Comparison of ENCODE assay signal across 19 cellular contexts in the genomic region with DNA sequence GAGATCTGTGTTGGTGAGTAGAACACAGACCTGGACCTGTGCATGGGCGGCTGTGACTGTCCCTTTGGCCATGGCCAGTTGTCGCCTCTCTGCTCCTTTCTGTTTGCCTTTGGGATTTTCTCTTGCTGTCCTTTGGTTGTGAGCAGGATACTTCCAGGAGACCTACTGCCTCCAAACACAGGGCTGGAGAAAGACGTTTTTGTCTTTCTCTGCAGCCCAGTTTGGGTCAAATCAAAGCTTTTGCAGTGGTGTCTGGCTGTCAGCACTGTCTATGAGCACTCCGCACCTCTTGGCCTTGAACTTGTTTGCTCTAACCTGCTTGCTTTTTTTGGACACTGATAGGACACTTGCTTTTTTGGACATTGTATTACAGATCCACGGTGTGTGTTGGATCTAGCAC.
DNase-seq lines count a peak whose midpoint lies in the region; ATAC-seq and TF ChIP-seq lines count a peak whose summit lies in the region.
"Had no signal": no experiment of that assay in that cellular context is flagged by ENCODE, and none has a peak within 500 bp of the region (broad histone marks: within the 10 kb centered on the region; RNA-seq: fewer than 3 reads in every experiment).

No MANE protein-coding gene starts in this region.

- H3K9me3 ChIP-seq in CD8-positive, alpha-beta T cell (ENCODE audit: low read length), result no peaks in the 10 kb centered on the region
- no peaks in the 10 kb centered on the region for H3K9me3 ChIP-seq in OCI-LY7 (ENCODE audit: low read length)
- H3K9me3 ChIP-seq: HAP-1 had no signal

- CTCF ChIA-PET in CD8-positive, alpha-beta T cell (lab: Charles Lee), result interaction anchor here (1.0 to 1.2 kb wide), 3 partner anchors 10 to 109 kb away, joined by 3 to 4 read pairs (median 3); a partner anchor contains a TSS
- CTCF ChIA-PET in OCI-LY7 (lab: Charles Lee; ENCODE audit: unreplicated experiment), result no interaction called here

- intact Hi-C loops in CD8-positive, alpha-beta T cell (cut with DNase I, micrococcal nuclease), result loop anchor here in 1 of 2 experiments (2.0 kb wide), 1 partner anchor 13 kb away; no protein-coding TSS in a partner anchor
- intact Hi-C loops in OCI-LY7 (cut with micrococcal nuclease; ENCODE audit: unreplicated experiment), result no loop called here
- intact Hi-C loops in lower leg skin (cut with DNase I; ENCODE audit: low total_unique reads), result no loop called here

- no peak overlapping the region for H3K4me3 Mint-ChIP-seq in CD8-positive, alpha-beta T cell
- H3K4me3 Mint-ChIP-seq in immature natural killer cell, result no peak overlapping the region
- H3K4me3 Mint-ChIP-seq in naive thymus-derived CD8-positive, alpha-beta T cell, result no peak overlapping the region
- H3K4me3 Mint-ChIP-seq: CD8-positive, alpha-beta memory T cell had no signal

- H3K79me2 ChIP-seq in OCI-LY7 (ENCODE audit: insufficient read depth, low read depth, low read length), result peaks cover 79% of the 10 kb centered on the region

- no peaks in the 10 kb centered on the region for H3K4me1 ChIP-seq in CD8-positive, alpha-beta T cell (ENCODE audit: insufficient read depth, low read length)
- H3K4me1 ChIP-seq in OCI-LY7 (ENCODE audit: insufficient read depth, low read length, poor library complexity, severe bottlenecking), result peaks cover 39% of the 10 kb centered on the region

- no peak for ATAC-seq in CD8-positive, alpha-beta T cell
- ATAC-seq in naive thymus-derived CD8-positive, alpha-beta T cell, result no peak
- no peak for ATAC-seq in HG03097 (IDR thresholded peaks at IDR 0.05; ENCODE audit: low FRiP score, unreplicated experiment)

- no peak overlapping the region for H3K4me2 ChIP-seq in OCI-LY7 (ENCODE audit: low read length)

- no peak overlapping the region for H3K4me3 ChIP-seq in CD8-positive, alpha-beta T cell (ENCODE audit: low read depth, low read length)
- H3K4me3 ChIP-seq in OCI-LY7 (ENCODE audit: low read depth, low read length, poor library complexity, severe bottlenecking) (no peak overlapping the region), lower leg skin (ENCODE audit: low read depth, poor library complexity, severe bottlenecking) (no peak overlapping the region)
- H3K4me3 ChIP-seq: HAP-1, SK-N-MC had no signal

- 92% methylated on average over 5 of the region's 5 CpGs for WGBS in lower leg skin, 2 donors

- H2AFZ ChIP-seq in OCI-LY7 (ENCODE audit: low read length), result no peak overlapping the region

- DNase-seq in CD8-positive, alpha-beta T cell, result no peak
- DNase-seq in OCI-LY7 (ENCODE audit: low spot score), result no peak
- DNase-seq in immature natural killer cell, result no peak
- no peak for DNase-seq in naive thymus-derived CD8-positive, alpha-beta T cell
- DNase-seq in lower leg skin (ENCODE audit: low spot score in 2 of 2), result no peak
- DNase-seq in NCI-H1092 (lab: John Stamatoyannopoulos, UW), result no peak
- DNase-seq: Calu3; CD8-positive, alpha-beta memory T cell; KG1; NCI-H1105 treated with DMSO at 0.1 percent for 48 hours; NCI-H2029 treated with DMSO at 0.1 percent for 48 hours; NCI-H226; NCI-H510A treated with DMSO at 0.1 percent for 48 hours; NCI-H748 treated with DMSO at 0.1 percent for 48 hours; SHP77 treated with DMSO at 0.1 percent for 48 hours had no signal

- no peaks in the 10 kb centered on the region for H4K20me1 ChIP-seq in OCI-LY7 (ENCODE audit: insufficient read depth, low read length)

- H3K27me3 Mint-ChIP-seq in CD8-positive, alpha-beta T cell (ENCODE audit: low read depth), result no peaks in the 10 kb centered on the region
- peaks cover 1 to 9% (median 3%) of the 10 kb centered on the region in 3 donors for H3K27me3 Mint-ChIP-seq in immature natural killer cell (ENCODE audit: low read depth in 3 of 3)
- no peaks in the 10 kb centered on the region for H3K27me3 Mint-ChIP-seq in naive thymus-derived CD8-positive, alpha-beta T cell
- H3K27me3 Mint-ChIP-seq: CD8-positive, alpha-beta memory T cell had no signal

- H3K9me2 ChIP-seq in OCI-LY7 (ENCODE audit: insufficient read depth, low read length), result no peaks in the 10 kb centered on the region

- no peak for TF ChIP-seq POLR2A in lower leg skin (IDR thresholded peaks at IDR 0.05)

- H3K36me3 ChIP-seq in CD8-positive, alpha-beta T cell (ENCODE audit: insufficient read depth, low read length), result peaks cover 67% of the 10 kb centered on the region
- H3K36me3 ChIP-seq in OCI-LY7 (ENCODE audit: insufficient read depth, low read length), result peaks cover 100% of the 10 kb centered on the region

- H3K27ac Mint-ChIP-seq in CD8-positive, alpha-beta T cell, result peak overlapping the region; percentile 71
- peak overlapping the region in 5 of 6 donors; percentile 61 to 88 (median 78) for H3K27ac Mint-ChIP-seq in immature natural killer cell
- H3K27ac Mint-ChIP-seq in naive thymus-derived CD8-positive, alpha-beta T cell, result peak overlapping the region in 6 of 10 donors; percentile 24 to 87 (median 70)

- H3K9me3 Mint-ChIP-seq in CD8-positive, alpha-beta T cell, result no peaks in the 10 kb centered on the region
- no peaks in the 10 kb centered on the region for H3K9me3 Mint-ChIP-seq in immature natural killer cell
- H3K9me3 Mint-ChIP-seq in naive thymus-derived CD8-positive, alpha-beta T cell, result no peaks in the 10 kb centered on the region
- H3K9me3 Mint-ChIP-seq: CD8-positive, alpha-beta memory T cell had no signal

- H3K27ac ChIP-seq in CD8-positive, alpha-beta T cell (ENCODE audit: low read depth, low read length), result no peak overlapping the region
- H3K27ac ChIP-seq in OCI-LY7 (ENCODE audit: low read depth, low read length, poor library complexity, severe bottlenecking), result peak overlapping the region; percentile 3
- H3K27ac ChIP-seq: RWPE1, SK-N-MC had no signal

- H3K4me1 Mint-ChIP-seq in CD8-positive, alpha-beta T cell (ENCODE audit: low read depth), result peaks cover 35% of the 10 kb centered on the region
- peaks cover 39 to 76% of the 10 kb centered on the region in 2 donors for H3K4me1 Mint-ChIP-seq in immature natural killer cell
- H3K4me1 Mint-ChIP-seq in naive thymus-derived CD8-positive, alpha-beta T cell, result peaks cover 12 to 45% (median 35%) of the 10 kb centered on the region in 4 donors

- H3K36me3 Mint-ChIP-seq in CD8-positive, alpha-beta T cell, result peaks cover 92% of the 10 kb centered on the region
- peaks cover 9 to 58% (median 27%) of the 10 kb centered on the region in 3 donors for H3K36me3 Mint-ChIP-seq in immature natural killer cell
- peaks cover 6 to 94% (median 24%) of the 10 kb centered on the region in 3 donors for H3K36me3 Mint-ChIP-seq in naive thymus-derived CD8-positive, alpha-beta T cell

- no peaks in the 10 kb centered on the region for H3K27me3 ChIP-seq in CD8-positive, alpha-beta T cell (ENCODE audit: insufficient read depth, low read length)

- no peak for TF ChIP-seq CTCF in CD8-positive, alpha-beta T cell (IDR thresholded peaks at IDR 0.05)
- no peak for TF ChIP-seq CTCF in OCI-LY7 (conservative IDR thresholded peaks at IDR 0.05; ENCODE audit: low read length)
- no peak for TF ChIP-seq CTCF in lower leg skin (IDR thresholded peaks at IDR 0.05)

- no TSS peak for BruUV-seq in OCI-LY7 (replicated peaks; lab: Mats Ljungman, UMichigan)

- POLR2A ChIA-PET in CD8-positive, alpha-beta T cell (lab: Charles Lee), result no interaction called here
- POLR2A ChIA-PET in OCI-LY7 (lab: Charles Lee), result interaction anchor here (0.9 to 1.2 kb wide), 2 partner anchors 10 to 19 kb away, joined by 3 read pairs; no protein-coding TSS in a partner anchor
- POLR2A ChIA-PET in naive thymus-derived CD8-positive, alpha-beta T cell (lab: Charles Lee), result no interaction called here
